9 cellular contexts compared by ENCODE assay signal in the genomic region with DNA sequence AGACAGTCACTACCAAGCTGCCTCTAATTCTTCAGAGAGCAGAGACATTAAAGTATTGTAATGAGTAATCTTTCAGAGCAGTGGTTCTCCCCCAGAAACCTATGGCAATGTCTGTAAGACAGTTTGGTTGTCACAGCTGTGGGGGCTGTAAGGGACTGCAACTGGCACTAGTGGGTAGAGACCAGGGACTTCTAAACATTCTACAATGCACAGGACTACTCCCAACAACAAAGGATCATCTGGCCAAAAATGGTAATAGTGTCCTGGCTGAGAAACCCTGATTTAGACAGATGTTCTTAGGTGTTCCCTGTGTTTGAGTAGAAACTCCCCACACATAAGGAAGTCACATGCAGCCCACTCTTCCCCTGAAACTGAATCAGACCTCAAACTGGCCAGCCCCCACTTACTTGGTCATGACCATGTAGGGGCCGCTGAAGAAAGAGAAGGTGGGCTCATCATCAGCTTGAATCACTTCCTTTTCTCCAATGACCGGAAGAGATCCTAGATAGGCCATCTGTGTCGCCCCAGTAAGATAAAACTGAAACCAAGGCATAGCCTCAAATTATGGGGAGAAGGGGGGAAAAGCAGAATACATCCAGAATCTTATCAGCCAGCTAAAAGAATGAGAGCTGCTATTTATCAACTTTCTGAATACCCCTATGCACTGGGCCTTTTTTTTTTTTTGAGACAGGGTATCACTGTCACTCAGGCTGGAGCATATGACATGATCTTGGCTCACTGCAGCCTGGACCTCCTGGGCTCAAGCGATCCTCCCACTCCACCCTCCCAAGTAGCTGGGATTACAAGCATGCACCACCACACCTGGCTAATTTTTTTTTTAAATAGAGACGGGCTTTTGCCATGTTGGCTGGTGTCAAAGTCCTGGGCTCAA.
DNase-seq lines count a peak whose midpoint lies in the region; ATAC-seq and TF ChIP-seq lines count a peak whose summit lies in the region.
"Had no signal": no experiment of that assay in that cellular context is flagged by ENCODE, and none has a peak within 500 bp of the region (broad histone marks: within the 10 kb centered on the region; RNA-seq: fewer than 3 reads in every experiment).

No MANE protein-coding gene starts in this region.

- no peaks in the 10 kb centered on the region for H3K4me1 ChIP-seq in ascending aorta
- H3K4me1 ChIP-seq: esophagus muscularis mucosa had no signal

- no peak overlapping the region for H3K4me3 ChIP-seq in ascending aorta
- H3K4me3 ChIP-seq: esophagus muscularis mucosa had no signal

- H3K9me3 Mint-ChIP-seq in activated T-cell treated with anti-CD3 and anti-CD28 coated beads, Interleukin-2, amount 50 U/mL, for 24 hours: no peaks in the 10 kb centered on the region
- H3K9me3 Mint-ChIP-seq in stimulated activated naive CD8-positive, alpha-beta T cell treated with anti-CD3 and anti-CD28 coated beads, Interleukin-15, amount 100 ng/mL, for 72 hours: no peaks in the 10 kb centered on the region

- peak; percentile 54 for ATAC-seq in GM21825 (IDR thresholded peaks at IDR 0.05; ENCODE audit: unreplicated experiment)
- peak; percentile 63 for ATAC-seq in HG03460 (IDR thresholded peaks at IDR 0.05; ENCODE audit: unreplicated experiment)
- peak; percentile 88 for ATAC-seq in stimulated activated naive CD8-positive, alpha-beta T cell treated with anti-CD3 and anti-CD28 coated beads, Interleukin-15, amount 100 ng/mL, for 72 hours
- no peak for ATAC-seq in T-helper 17 cell

- peak overlapping the region; percentile 20 for H3K27ac Mint-ChIP-seq in activated T-cell treated with anti-CD3 and anti-CD28 coated beads, Interleukin-2, amount 50 U/mL, for 24 hours
- peak overlapping the region; percentile 41 to 43 for H3K27ac Mint-ChIP-seq in stimulated activated naive CD8-positive, alpha-beta T cell treated with anti-CD3 and anti-CD28 coated beads, Interleukin-15, amount 100 ng/mL, for 72 hours
- H3K27ac Mint-ChIP-seq in T-helper 17 cell: no peak overlapping the region

- no peaks in the 10 kb centered on the region for H3K36me3 Mint-ChIP-seq in activated T-cell treated with anti-CD3 and anti-CD28 coated beads, Interleukin-2, amount 50 U/mL, for 24 hours (ENCODE audit: low read depth)
- H3K36me3 Mint-ChIP-seq in T-helper 17 cell (ENCODE audit: low read depth): no peaks in the 10 kb centered on the region

- no peak for DNase-seq in activated T-cell treated with anti-CD3 and anti-CD28 coated beads, Interleukin-2, amount 50 U/mL, for 24 hours
- DNase-seq in activated T-cell treated with anti-CD3 and anti-CD28 coated beads for 4 hours: no peak
- peak in 1 of 2 donors; percentile 9 for DNase-seq in stimulated activated naive CD8-positive, alpha-beta T cell treated with anti-CD3 and anti-CD28 coated beads, Interleukin-15, amount 100 ng/mL, for 72 hours
- DNase-seq in T-helper 17 cell: no peak
- DNase-seq in NCI-H1436 treated with DMSO at 0.1 percent for 48 hours (lab: John Stamatoyannopoulos, UW): no peak
- DNase-seq in ascending aorta (ENCODE audit: low spot score in 2 of 2): no peak

- intact Hi-C loops in ascending aorta (cut with DNase I): no loop called here

- TF ChIP-seq CTCF in ascending aorta (IDR thresholded peaks at IDR 0.05): no peak

- no peak overlapping the region for H3K4me3 Mint-ChIP-seq in activated T-cell treated with anti-CD3 and anti-CD28 coated beads, Interleukin-2, amount 50 U/mL, for 24 hours
- H3K4me3 Mint-ChIP-seq in stimulated activated naive CD8-positive, alpha-beta T cell treated with anti-CD3 and anti-CD28 coated beads, Interleukin-15, amount 100 ng/mL, for 72 hours: peak overlapping the region in 1 of 2 donors; percentile 24
- no peak overlapping the region for H3K4me3 Mint-ChIP-seq in T-helper 17 cell

- no peaks in the 10 kb centered on the region for H3K36me3 ChIP-seq in ascending aorta
- H3K36me3 ChIP-seq: esophagus muscularis mucosa had no signal

- H3K9me3 ChIP-seq in T-helper 17 cell (ENCODE audit: control insufficient read depth, low read length, poor library complexity, severe bottlenecking): no peaks in the 10 kb centered on the region
- no peaks in the 10 kb centered on the region for H3K9me3 ChIP-seq in ascending aorta
- H3K9me3 ChIP-seq: esophagus muscularis mucosa had no signal

- H3K27me3 Mint-ChIP-seq in activated T-cell treated with anti-CD3 and anti-CD28 coated beads, Interleukin-2, amount 50 U/mL, for 24 hours: no peaks in the 10 kb centered on the region
- no peaks in the 10 kb centered on the region for H3K27me3 Mint-ChIP-seq in stimulated activated naive CD8-positive, alpha-beta T cell treated with anti-CD3 and anti-CD28 coated beads, Interleukin-15, amount 100 ng/mL, for 72 hours
- no peaks in the 10 kb centered on the region for H3K27me3 Mint-ChIP-seq in T-helper 17 cell

- no peaks in the 10 kb centered on the region for H3K27me3 ChIP-seq in ascending aorta
- H3K27me3 ChIP-seq: esophagus muscularis mucosa had no signal

- H3K4me1 Mint-ChIP-seq in activated T-cell treated with anti-CD3 and anti-CD28 coated beads, Interleukin-2, amount 50 U/mL, for 24 hours (ENCODE audit: low read depth): peaks cover 10% of the 10 kb centered on the region
- H3K4me1 Mint-ChIP-seq in stimulated activated naive CD8-positive, alpha-beta T cell treated with anti-CD3 and anti-CD28 coated beads, Interleukin-15, amount 100 ng/mL, for 72 hours: peaks cover 24% of the 10 kb centered on the region
- no peaks in the 10 kb centered on the region for H3K4me1 Mint-ChIP-seq in T-helper 17 cell

- H3K27ac ChIP-seq in ascending aorta: no peak overlapping the region
- H3K27ac ChIP-seq: esophagus muscularis mucosa had no signal
